Comparison of ENCODE assay signal across 9 cellular contexts in the genomic region with DNA sequence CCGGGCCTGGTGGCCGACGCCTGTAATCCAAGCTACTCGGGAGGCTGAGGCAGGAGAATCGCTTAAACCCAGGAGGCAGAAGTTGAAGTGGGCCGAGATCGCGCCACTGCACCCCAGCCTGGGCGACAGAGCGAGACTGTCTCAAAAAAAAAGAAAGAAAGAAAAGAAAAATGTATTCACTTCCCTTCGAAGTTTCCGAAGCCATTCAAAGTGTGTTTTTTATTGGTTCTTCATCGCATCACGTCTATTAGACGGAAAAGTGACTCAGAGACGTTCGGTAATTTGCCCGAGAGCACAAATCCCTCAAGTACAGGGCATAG. TPM values are rescaled to one million over a fixed set of nuclear protein-coding genes. Genes with fewer than 3 reads are reported as not detected.
DNase-seq lines count a peak whose midpoint lies in the region; ATAC-seq and TF ChIP-seq lines count a peak whose summit lies in the region.
"Not testable (repeated sequence)": the region's sequence is repeated elsewhere in the genome, so short reads cannot be mapped to it uniquely, and the experiment has no call there.
"Had no signal": no experiment of that assay in that cellular context is flagged by ENCODE, and none has a peak within 500 bp of the region (broad histone marks: within the 10 kb centered on the region; RNA-seq: fewer than 3 reads in every experiment).

No MANE protein-coding gene starts in this region.

- CTCF ChIA-PET in PC-9 (lab: Charles Lee) = not testable (repeated sequence)

- H3K27ac ChIP-seq in PC-9 (peak overlapping the region; percentile 64), cingulate gyrus (ENCODE audit: low read depth, low read length) (peak overlapping the region; percentile 88), heart right ventricle (peak overlapping the region; percentile 85 to 99 (median 96)), muscle layer of duodenum (ENCODE audit: low read length) (peak overlapping the region; percentile 96), skeletal muscle tissue (ENCODE audit: low read depth, low read length) (peak overlapping the region; percentile 94)

- H3K9me3 ChIP-seq in PC-9 (ENCODE audit: insufficient read depth, low read depth); heart right ventricle; muscle layer of duodenum (ENCODE audit: control insufficient read depth in 1 of 2, low read length in 2 of 2); skeletal muscle tissue (ENCODE audit: control insufficient read depth in 3 of 3, low read length in 3 of 3): not testable (repeated sequence)

- not testable (repeated sequence) for TF ChIP-seq CTCF in GM12875 (IDR thresholded peaks at IDR 0.05; ENCODE audit: borderline replicate concordance, insufficient read depth, low read depth, low read length); PC-9 (conservative IDR thresholded peaks at IDR 0.05); heart right ventricle (IDR thresholded peaks at IDR 0.05)

- peak overlapping the region; percentile 96 for H3K27ac Mint-ChIP-seq in activated T-helper 17 cell treated with anti-CD3 and anti-CD28 coated beads, Interleukin-2, amount 50 U/mL, for 72 hours

- peaks cover 11% of the 10 kb centered on the region; the same call in 1 of the 2 replicates for H3F3A ChIP-seq in PC-9 (ENCODE audit: insufficient read depth, low read depth)

- peaks cover 14% of the 10 kb centered on the region for H3K4me1 ChIP-seq in PC-9 (replicated peaks; ENCODE audit: insufficient read depth)
- peaks cover 4 to 37% (median 25%) of the 10 kb centered on the region in 9 donors for H3K4me1 ChIP-seq in heart right ventricle
- peaks cover 8 to 27% of the 10 kb centered on the region in 2 donors for H3K4me1 ChIP-seq in muscle layer of duodenum (ENCODE audit: control insufficient read depth in 1 of 2, insufficient read depth in 2 of 2, low read length in 2 of 2)
- H3K4me1 ChIP-seq in skeletal muscle tissue (ENCODE audit: control insufficient read depth in 3 of 3, insufficient read depth in 3 of 3, low read length in 3 of 3) = peaks cover 10 to 14% (median 10%) of the 10 kb centered on the region in 3 donors

- not testable (repeated sequence) for H3K4me1 Mint-ChIP-seq in activated T-helper 17 cell treated with anti-CD3 and anti-CD28 coated beads, Interleukin-2, amount 50 U/mL, for 72 hours

- H3K4me3 Mint-ChIP-seq in activated T-helper 17 cell treated with anti-CD3 and anti-CD28 coated beads, Interleukin-2, amount 50 U/mL, for 72 hours = peak overlapping the region; percentile 98

- H3K9me2 ChIP-seq in PC-9 (ENCODE audit: insufficient read depth) = not testable (repeated sequence)

- DNase-seq in PC-9, heart right ventricle: not testable (repeated sequence)

- intact Hi-C loops in PC-9 (cut with micrococcal nuclease; ENCODE audit: unreplicated experiment) = loop anchor here (1.0 to 10.0 kb wide), 2 partner anchors 76 to 526 kb away; partner anchors contain the start of genes CRB2 and RC3H2
- intact Hi-C loops in heart right ventricle (cut with DNase I) = not testable (repeated sequence)

- POLR2A ChIA-PET in PC-9 (lab: Charles Lee; ENCODE audit: unreplicated experiment) = not testable (repeated sequence)

- WGBS in heart right ventricle, 2 donors = 67 to 69% methylated on average over 18 of the region's 18 CpGs

- not testable (repeated sequence) for H3K9me3 Mint-ChIP-seq in activated T-helper 17 cell treated with anti-CD3 and anti-CD28 coated beads, Interleukin-2, amount 50 U/mL, for 72 hours

- peak overlapping the region; percentile 95 to 96 (median 95) for H3K9ac ChIP-seq in skeletal muscle tissue (ENCODE audit: low read depth in 1 of 3, low read length in 3 of 3)

- not testable (repeated sequence) for ATAC-seq in activated T-helper 17 cell treated with anti-CD3 and anti-CD28 coated beads, Interleukin-2, amount 50 U/mL, for 72 hours (replicated peaks); heart right ventricle

- H3K4me2 ChIP-seq in PC-9 = peak overlapping the region; percentile 75

- H2AFZ ChIP-seq in PC-9 = peak overlapping the region; percentile 98

- not testable (repeated sequence) for H3K27me3 Mint-ChIP-seq in activated T-helper 17 cell treated with anti-CD3 and anti-CD28 coated beads, Interleukin-2, amount 50 U/mL, for 72 hours

- peaks cover 23% of the 10 kb centered on the region for H3K79me2 ChIP-seq in PC-9 (ENCODE audit: low read depth)

- not testable (repeated sequence) for H4K20me1 ChIP-seq in PC-9 (ENCODE audit: insufficient read depth)

- not testable (repeated sequence) for H3K27me3 ChIP-seq in PC-9 (ENCODE audit: insufficient read depth, low read depth); heart right ventricle; muscle layer of duodenum (ENCODE audit: low read depth, low read length); skeletal muscle tissue (ENCODE audit: control insufficient read depth in 3 of 3, insufficient read depth in 3 of 3, low read length in 3 of 3)

- not testable (repeated sequence) for H3K36me3 ChIP-seq in PC-9 (ENCODE audit: low read depth); muscle layer of duodenum (ENCODE audit: control insufficient read depth in 1 of 2, insufficient read depth in 2 of 2, low read length in 2 of 2); skeletal muscle tissue (ENCODE audit: control insufficient read depth in 3 of 3, insufficient read depth in 3 of 3, low read length in 3 of 3)
- H3K36me3 ChIP-seq in heart right ventricle = peaks cover 0 to 28% (median 8%) of the 10 kb centered on the region in 9 donors

- BruUV-seq in PC-9 (replicated peaks; lab: Mats Ljungman, UMichigan) = not testable (repeated sequence)

- H3K4me3 ChIP-seq in GM12875 (ENCODE audit: low read depth, low read length) (peak overlapping the region; percentile 98), PC-9 (peak overlapping the region; percentile 61), heart right ventricle (peak overlapping the region; percentile 64 to 97 (median 91)), muscle layer of duodenum (ENCODE audit: low read depth in 1 of 2, low read length in 2 of 2) (peak overlapping the region; percentile 91 to 100), skeletal muscle tissue (ENCODE audit: low read length in 3 of 3) (peak overlapping the region; percentile 97 to 99 (median 98))

- H3K36me3 Mint-ChIP-seq in activated T-helper 17 cell treated with anti-CD3 and anti-CD28 coated beads, Interleukin-2, amount 50 U/mL, for 72 hours (ENCODE audit: low read depth) = peaks cover 36% of the 10 kb centered on the region

RNA-seq across cellular contexts. Expression of gene PDCL, which starts 0.5 kb away (rescaled TPM):
- 23.2 and 28.9 TPM in 2 replicates for total RNA-seq in PC-9 (2021)
- 10 to 100 TPM; 15.4 to 24.0 TPM for total RNA-seq in activated T-helper 17 cell treated with anti-CD3 and anti-CD28 coated beads, Interleukin-2, amount 50 U/mL, for 72 hours
- total RNA-seq in heart right ventricle = 1 to 10 TPM; 6.7 to 9.5 (median 8.0) TPM
- 1 to 10 TPM; 3.6 to 5.4 TPM for polyA plus RNA-seq in heart right ventricle
- 23.5 TPM for total RNA-seq in skeletal muscle tissue

RNA-seq across cellular contexts. Expression of gene OR1K1, which starts 29.0 kb away (rescaled TPM):
- total RNA-seq in PC-9 (2021) = not detected in 2 replicates
- not detected for total RNA-seq in activated T-helper 17 cell treated with anti-CD3 and anti-CD28 coated beads, Interleukin-2, amount 50 U/mL, for 72 hours
- total RNA-seq in heart right ventricle = not detected
- polyA plus RNA-seq in heart right ventricle = not detected
- not detected for total RNA-seq in skeletal muscle tissue
- total RNA-seq: Daoy, myocyte had no signal

RNA-seq across cellular contexts. Expression of gene OR5C1, which starts 40.2 kb away (rescaled TPM):
- total RNA-seq in PC-9 (2021) = not detected in 2 replicates
- not detected for total RNA-seq in activated T-helper 17 cell treated with anti-CD3 and anti-CD28 coated beads, Interleukin-2, amount 50 U/mL, for 72 hours
- total RNA-seq in heart right ventricle = not detected
- not detected for polyA plus RNA-seq in heart right ventricle
- total RNA-seq in skeletal muscle tissue = not detected
- total RNA-seq: Daoy, myocyte had no signal
